9 cellular contexts compared by ENCODE assay signal in the genomic region with DNA sequence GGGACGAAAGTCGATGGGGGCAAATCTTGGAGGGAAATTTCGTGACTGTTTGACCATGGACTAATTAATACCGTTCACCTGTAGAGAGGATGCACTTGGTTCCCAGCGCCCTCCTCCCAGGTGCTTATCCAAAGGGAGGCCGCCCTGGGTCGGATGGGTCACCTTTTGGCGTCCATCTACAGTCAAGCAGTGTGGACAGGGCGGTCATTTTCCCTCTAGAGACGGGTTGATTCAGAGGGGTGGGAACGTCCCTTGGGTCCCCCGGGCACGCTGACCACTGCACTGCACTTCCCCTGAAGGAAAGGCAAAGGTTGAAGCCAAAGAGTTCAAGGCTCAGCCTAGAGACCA. TPM values are rescaled to one million over a fixed set of nuclear protein-coding genes. Genes with fewer than 3 reads are reported as not detected.
DNase-seq lines count a peak whose midpoint lies in the region; FAIRE-seq and TF ChIP-seq lines count a peak whose summit lies in the region.
"Had no signal": no experiment of that assay in that cellular context is flagged by ENCODE, and none has a peak within 500 bp of the region (broad histone marks: within the 10 kb centered on the region; RNA-seq: fewer than 3 reads in every experiment).

No MANE protein-coding gene starts in this region.

- peak overlapping the region; percentile 84 for H3K4me3 ChIP-seq in HUES6 (ENCODE audit: low read depth, low read length)
- peak overlapping the region; percentile 52 for H3K4me3 ChIP-seq in astrocyte of the cerebellum (ENCODE audit: low read depth, low read length)
- H3K4me3 ChIP-seq in kidney (ENCODE audit: low read length in 2 of 2): peak overlapping the region; percentile 92 to 95
- H3K4me3 ChIP-seq in smooth muscle cell: peak overlapping the region; percentile 62
- no peak overlapping the region for H3K4me3 ChIP-seq in prostate gland

- in situ Hi-C loops in astrocyte of the cerebellum (cut with HindIII; ENCODE audit: low sequenced_read_pairs): no loop called here

- no peaks in the 10 kb centered on the region for H3F3A ChIP-seq in smooth muscle cell (ENCODE audit: low read depth)

- TF ChIP-seq CTCF in astrocyte of the cerebellum (IDR thresholded peaks at IDR 0.05; ENCODE audit: low read depth, low read length, missing control alignments) (no peak), kidney (IDR thresholded peaks at IDR 0.05; ENCODE audit: borderline replicate concordance, extremely low read depth, insufficient read depth) (no peak), smooth muscle cell (IDR thresholded peaks at IDR 0.05; ENCODE audit: borderline replicate concordance, insufficient read depth, poor library complexity, severe bottlenecking) (no peak), prostate gland (IDR thresholded peaks at IDR 0.05) (no peak)

- TF ChIP-seq POLR2A in prostate gland (IDR thresholded peaks at IDR 0.05): no peak
- no peak for TF ChIP-seq POLR2A in H54 (IDR thresholded peaks at IDR 0.05; ENCODE audit: low read depth, low read length)

- H3K9me3 ChIP-seq in HUES6 (ENCODE audit: control insufficient read depth, insufficient read depth, low read depth, low read length) (no peaks in the 10 kb centered on the region), kidney (ENCODE audit: control insufficient read depth in 1 of 2, low read length in 2 of 2) (no peaks in the 10 kb centered on the region), smooth muscle cell (replicated peaks; ENCODE audit: low read depth) (no peaks in the 10 kb centered on the region), prostate gland (no peaks in the 10 kb centered on the region)

- FAIRE-seq in kidney (lab: Jason Lieb, UNC) (no peak), H54 (lab: Jason Lieb, UNC) (no peak)

- peak overlapping the region; percentile 96 for H3K4me2 ChIP-seq in smooth muscle cell

- intact Hi-C loops in kidney (cut with DNase I): no loop called here
- intact Hi-C loops in prostate gland (cut with DNase I): no loop called here

- H3K4me1 ChIP-seq in HUES6 (ENCODE audit: control insufficient read depth, insufficient read depth, low read length) (peaks cover 17% of the 10 kb centered on the region), kidney (ENCODE audit: control insufficient read depth in 1 of 2, insufficient read depth in 1 of 2, low read depth in 1 of 2, low read length in 2 of 2) (peaks cover 0 to 6% of the 10 kb centered on the region in 2 donors), smooth muscle cell (ENCODE audit: low read depth) (peaks cover 7% of the 10 kb centered on the region), prostate gland (replicated peaks) (no peaks in the 10 kb centered on the region)

- H3K79me2 ChIP-seq in smooth muscle cell (ENCODE audit: low read depth): no peaks in the 10 kb centered on the region

- H3K27me3 ChIP-seq in HUES6 (ENCODE audit: control insufficient read depth, insufficient read depth, low read length): peaks cover 50% of the 10 kb centered on the region
- H3K27me3 ChIP-seq in smooth muscle cell (ENCODE audit: low read depth): peaks cover 35% of the 10 kb centered on the region
- H3K27me3 ChIP-seq in prostate gland (replicated peaks; ENCODE audit: insufficient read depth): no peaks in the 10 kb centered on the region

- no peak overlapping the region for H2AFZ ChIP-seq in smooth muscle cell (ENCODE audit: low read depth)

- no peak for DNase-seq in astrocyte of the cerebellum (ENCODE audit: low read depth)
- peak; percentile 63 for DNase-seq in kidney
- DNase-seq in smooth muscle cell (lab: John Stamatoyannopoulos, UW; ENCODE audit: unreplicated experiment): no peak
- no peak for DNase-seq in OCI-M1 (lab: John Stamatoyannopoulos, UW)
- no peak for DNase-seq in prostate gland (ENCODE audit: low spot score)
- no peak for DNase-seq in H54 (ENCODE audit: insufficient read length, low spot score)
- DNase-seq: NCI-H446 treated with DMSO at 0.1 percent for 48 hours had no signal

- no peaks in the 10 kb centered on the region for H4K20me1 ChIP-seq in smooth muscle cell (ENCODE audit: low read depth)

- H3K9ac ChIP-seq in HUES6 (ENCODE audit: low read length) (peak overlapping the region; percentile 44), kidney (ENCODE audit: low read length in 2 of 2) (peak overlapping the region in 1 of 2 donors; percentile 83), smooth muscle cell (ENCODE audit: low read depth) (no peak overlapping the region)

- H3K27ac ChIP-seq in HUES6 (ENCODE audit: low read depth, low read length) (no peak overlapping the region), kidney (ENCODE audit: low read depth in 2 of 2, low read length in 2 of 2) (peak overlapping the region; percentile 88 to 90), smooth muscle cell (ENCODE audit: low read depth) (no peak overlapping the region), prostate gland (no peak overlapping the region)
- H3K27ac ChIP-seq: HL-60 had no signal

- 77% methylated on average over 13 of the region's 13 CpGs for WGBS in smooth muscle cell (ENCODE audit: low lambda C conversion rate)
- WGBS in prostate gland: 51% methylated on average over 11 of the region's 13 CpGs

- H3K36me3 ChIP-seq in HUES6 (ENCODE audit: control insufficient read depth, insufficient read depth, low read length): no peaks in the 10 kb centered on the region
- H3K36me3 ChIP-seq in kidney (ENCODE audit: control insufficient read depth in 1 of 2, insufficient read depth in 2 of 2, low read length in 2 of 2): no peaks in the 10 kb centered on the region
- no peaks in the 10 kb centered on the region for H3K36me3 ChIP-seq in smooth muscle cell (ENCODE audit: low read depth)
- H3K36me3 ChIP-seq in prostate gland: no peaks in the 10 kb centered on the region

RNA-seq across cellular contexts. Expression of a gene that starts 2.0 kb away (rescaled TPM):
- total RNA-seq in kidney (21.2 TPM), smooth muscle cell (3.8 and 4.7 TPM in 2 replicates), prostate gland (1 to 10 TPM; 4.6 to 7.7 TPM)
- polyA plus RNA-seq in kidney (ENCODE audit: insufficient read depth, low read depth, low replicate concordance) (27.5 TPM), smooth muscle cell (0.96 and 4.4 TPM in 2 replicates)

Comparison
In these comparisons a context has a peak if more than half of its experiments do, and no peak if none do; other contexts are left out.
1. H3K27ac ChIP-seq: peak in kidney (2 of 2); none in HUES6 (single experiment), smooth muscle cell (single experiment) and prostate gland (0 of 2).
2. H3K4me3 ChIP-seq: peak in HUES6 (single experiment), astrocyte of the cerebellum (single experiment), kidney (2 of 2) and smooth muscle cell (single experiment); none in prostate gland (0 of 2).